ENCODE assay signal across 19 cellular contexts in the genomic region with DNA sequence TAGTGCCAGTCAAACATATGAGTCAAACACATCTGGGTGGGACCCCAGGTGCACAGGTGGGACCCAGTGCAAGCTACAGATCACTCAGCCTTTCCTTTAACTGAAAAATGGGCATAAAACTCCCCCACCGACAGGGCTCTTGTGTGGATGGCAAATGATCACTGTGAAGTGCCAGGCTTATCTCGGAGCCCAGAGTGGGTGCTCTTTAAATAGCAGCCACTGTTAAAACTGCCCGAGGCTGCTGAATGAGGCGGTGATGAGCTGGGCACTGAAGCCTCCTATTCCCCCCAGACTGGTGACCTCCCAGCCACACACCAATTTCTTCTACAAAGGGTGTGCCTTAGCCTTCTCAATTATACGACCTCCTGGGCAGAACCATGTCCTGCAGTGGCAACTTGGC.
"Had no signal": no experiment of that assay in that cellular context is flagged by ENCODE, and none has a peak within 500 bp of the region (broad histone marks: within the 10 kb centered on the region; RNA-seq: fewer than 3 reads in every experiment).

No MANE protein-coding gene starts in this region.

- FAIRE-seq: keratinocyte had no signal

- DNase-seq: activated CD4-positive, alpha-beta T cell treated with anti-CD3 and anti-CD28 coated beads for 48 hours; activated CD8-positive, alpha-beta memory T cell treated with anti-CD3 and anti-CD28 coated beads, Interleukin-2, amount 10 ng/mL, durations not matched to agents 7 days and 5 days; activated CD8-positive, alpha-beta T cell treated with anti-CD3 and anti-CD28 coated beads for 36 hours; activated effector memory CD4-positive, alpha-beta T cell treated with anti-CD3 and anti-CD28 coated beads, Interleukin-2, amount 50 U/mL, for 16 hours; activated naive CD4-positive, alpha-beta T cell treated with anti-CD3 and anti-CD28 coated beads, Interleukin-2, amount 10 ng/mL, durations not matched to agents 7 days and 5 days; activated T-cell treated with anti-CD3 and anti-CD28 coated beads for 4 hours; amygdala; naive thymus-derived CD4-positive, alpha-beta T cell; occipital lobe; stimulated activated CD4-positive, alpha-beta T cell treated with anti-CD3 and anti-CD28 coated beads, Interleukin-4, amount 100 ng/mL, for 24 hours; substantia nigra; T-helper 1 cell; tibial artery had no signal

- H3K4me3 Mint-ChIP-seq: activated CD8-positive, alpha-beta memory T cell treated with anti-CD3 and anti-CD28 coated beads, Interleukin-2, amount 10 ng/mL, durations not matched to agents 7 days and 5 days; activated CD8-positive, alpha-beta T cell treated with anti-CD3 and anti-CD28 coated beads for 36 hours; activated naive CD4-positive, alpha-beta T cell treated with anti-CD3 and anti-CD28 coated beads, Interleukin-2, amount 10 ng/mL, durations not matched to agents 7 days and 5 days; naive thymus-derived CD4-positive, alpha-beta T cell; neural crest cell; stimulated activated naive CD8-positive, alpha-beta T cell treated with anti-CD3 and anti-CD28 coated beads, Interleukin-15, Interleukin-2, amounts not matched to agents 100 ng/mL and 50 ng/mL, for 24 hours had no signal

- H3K9me3 Mint-ChIP-seq: activated CD8-positive, alpha-beta T cell treated with anti-CD3 and anti-CD28 coated beads for 36 hours; activated naive CD4-positive, alpha-beta T cell treated with anti-CD3 and anti-CD28 coated beads, Interleukin-2, amount 10 ng/mL, durations not matched to agents 7 days and 5 days; stimulated activated naive CD8-positive, alpha-beta T cell treated with anti-CD3 and anti-CD28 coated beads, Interleukin-15, Interleukin-2, amounts not matched to agents 100 ng/mL and 50 ng/mL, for 24 hours had no signal

- ATAC-seq: activated CD8-positive, alpha-beta memory T cell treated with anti-CD3 and anti-CD28 coated beads, Interleukin-2, amount 10 ng/mL, durations not matched to agents 7 days and 5 days; activated CD8-positive, alpha-beta T cell treated with anti-CD3 and anti-CD28 coated beads for 36 hours; naive thymus-derived CD4-positive, alpha-beta T cell had no signal

- H3K9me3 ChIP-seq: tibial artery had no signal

- H3K4me1 Mint-ChIP-seq: activated CD8-positive, alpha-beta memory T cell treated with anti-CD3 and anti-CD28 coated beads, Interleukin-2, amount 10 ng/mL, durations not matched to agents 7 days and 5 days; activated naive CD4-positive, alpha-beta T cell treated with anti-CD3 and anti-CD28 coated beads, Interleukin-2, amount 10 ng/mL, durations not matched to agents 7 days and 5 days; naive thymus-derived CD4-positive, alpha-beta T cell had no signal

- H3K27me3 Mint-ChIP-seq: activated CD8-positive, alpha-beta memory T cell treated with anti-CD3 and anti-CD28 coated beads, Interleukin-2, amount 10 ng/mL, durations not matched to agents 7 days and 5 days; activated CD8-positive, alpha-beta T cell treated with anti-CD3 and anti-CD28 coated beads for 36 hours; naive thymus-derived CD4-positive, alpha-beta T cell; stimulated activated naive CD8-positive, alpha-beta T cell treated with anti-CD3 and anti-CD28 coated beads, Interleukin-15, Interleukin-2, amounts not matched to agents 100 ng/mL and 50 ng/mL, for 24 hours had no signal

- H3K36me3 Mint-ChIP-seq: activated CD8-positive, alpha-beta memory T cell treated with anti-CD3 and anti-CD28 coated beads, Interleukin-2, amount 10 ng/mL, durations not matched to agents 7 days and 5 days; activated naive CD4-positive, alpha-beta T cell treated with anti-CD3 and anti-CD28 coated beads, Interleukin-2, amount 10 ng/mL, durations not matched to agents 7 days and 5 days; naive thymus-derived CD4-positive, alpha-beta T cell had no signal

- H3K4me3 ChIP-seq: cardiac muscle cell, lung, tibial artery had no signal

- H3K27me3 ChIP-seq: cardiac muscle cell, tibial artery had no signal

- H3K27ac Mint-ChIP-seq: activated CD8-positive, alpha-beta memory T cell treated with anti-CD3 and anti-CD28 coated beads, Interleukin-2, amount 10 ng/mL, durations not matched to agents 7 days and 5 days; activated CD8-positive, alpha-beta T cell treated with anti-CD3 and anti-CD28 coated beads for 36 hours; activated naive CD4-positive, alpha-beta T cell treated with anti-CD3 and anti-CD28 coated beads, Interleukin-2, amount 10 ng/mL, durations not matched to agents 7 days and 5 days; naive thymus-derived CD4-positive, alpha-beta T cell; stimulated activated naive CD8-positive, alpha-beta T cell treated with anti-CD3 and anti-CD28 coated beads, Interleukin-15, Interleukin-2, amounts not matched to agents 100 ng/mL and 50 ng/mL, for 24 hours had no signal

- H3K36me3 ChIP-seq: cardiac muscle cell, tibial artery had no signal

- H3K27ac ChIP-seq: cardiac muscle cell, epithelial cell of prostate, tibial artery had no signal
